ENCODE assay signal across 8 cellular contexts in the genomic region with DNA sequence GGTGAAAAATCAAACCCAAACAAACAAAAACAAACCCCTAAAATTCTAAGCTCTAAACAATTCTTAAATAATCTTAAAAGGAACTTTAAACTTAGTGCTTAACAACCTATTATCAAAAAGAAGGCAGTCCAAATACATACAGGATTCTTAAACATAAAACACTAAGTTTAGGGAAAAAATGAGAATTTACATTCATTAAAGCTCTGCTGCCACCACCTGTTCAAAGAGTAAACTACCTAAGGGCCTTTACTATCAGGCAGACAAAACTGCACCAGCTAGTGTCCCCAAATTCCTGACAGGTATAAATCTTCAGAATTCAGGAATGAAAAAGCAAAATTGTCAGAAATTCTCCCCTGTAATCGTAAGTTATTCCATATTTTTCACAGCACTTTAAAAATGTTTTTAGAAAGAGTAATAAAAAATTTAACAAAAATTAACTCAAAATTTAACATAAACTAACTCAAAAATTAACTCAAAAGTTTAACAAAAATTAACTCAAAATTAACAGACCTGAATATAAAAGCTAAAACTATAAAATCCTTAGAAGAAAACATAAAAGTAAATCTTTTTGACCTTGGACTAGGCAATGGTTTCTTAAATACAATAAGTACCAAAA. TPM values are rescaled to one million over a fixed set of nuclear protein-coding genes. Genes with fewer than 3 reads are reported as not detected.
DNase-seq lines count a peak whose midpoint lies in the region; ATAC-seq and TF ChIP-seq lines count a peak whose summit lies in the region.

No MANE protein-coding gene starts in this region.

- no peak for TF ChIP-seq EP300 in gastroesophageal sphincter (IDR thresholded peaks at IDR 0.05)
- TF ChIP-seq EP300 in tibial nerve (IDR thresholded peaks at IDR 0.05), result no peak
- no peak for TF ChIP-seq EP300 in suprapubic skin (IDR thresholded peaks at IDR 0.05)

- no peak for TF ChIP-seq POLR2A in gastroesophageal sphincter (IDR thresholded peaks at IDR 0.05)
- TF ChIP-seq POLR2A in tibial nerve (IDR thresholded peaks at IDR 0.05), result no peak
- TF ChIP-seq POLR2A in suprapubic skin (IDR thresholded peaks at IDR 0.05), result no peak

- TF ChIP-seq CTCF in gastroesophageal sphincter (IDR thresholded peaks at IDR 0.05) (peak; percentile 9 to 51 (median 24)), tibial nerve (IDR thresholded peaks at IDR 0.05) (peak in 3 of 5 experiments; percentile 13 to 33 (median 26)), suprapubic skin (IDR thresholded peaks at IDR 0.05) (no peak)

- ATAC-seq in gastroesophageal sphincter, result no peak

- H3K4me3 ChIP-seq in gastroesophageal sphincter (no peak overlapping the region), tibial nerve (no peak overlapping the region), suprapubic skin (no peak overlapping the region)

- H3K27me3 ChIP-seq in gastroesophageal sphincter (no peaks in the 10 kb centered on the region), tibial nerve (no peaks in the 10 kb centered on the region), suprapubic skin (no peaks in the 10 kb centered on the region)

- H3K27ac ChIP-seq in gastroesophageal sphincter (no peak overlapping the region), tibial nerve (no peak overlapping the region), suprapubic skin (no peak overlapping the region)

- DNase-seq in COLO829 (ENCODE audit: low spot score), result peak; percentile 6
- DNase-seq in H4 (ENCODE audit: low spot score), result peak; percentile 13
- peak; percentile 29 for DNase-seq in SK-N-DZ (ENCODE audit: low spot score)
- no peak for DNase-seq in tibial nerve (ENCODE audit: low spot score in 2 of 2)
- DNase-seq in NCI-H524 treated with DMSO at 0.1 percent for 48 hours (lab: John Stamatoyannopoulos, UW), result no peak
- no peak for DNase-seq in suprapubic skin (ENCODE audit: low spot score in 2 of 2)
- no peak for DNase-seq in MV-4-11 (lab: John Stamatoyannopoulos, UW)

- no peaks in the 10 kb centered on the region for H3K9me3 ChIP-seq in gastroesophageal sphincter
- no peaks in the 10 kb centered on the region for H3K9me3 ChIP-seq in tibial nerve
- H3K9me3 ChIP-seq in suprapubic skin, result no peaks in the 10 kb centered on the region

- WGBS in gastroesophageal sphincter (ENCODE audit: low coverage in 1 of 2), 2 donors, result 75 to 80% methylated on average over 1 of the region's 1 CpG
- 79 to 82% methylated on average over 1 of the region's 1 CpG for WGBS in tibial nerve, 2 donors
- WGBS in suprapubic skin, result 85% methylated on average over 1 of the region's 1 CpG

- H3K36me3 ChIP-seq in gastroesophageal sphincter (peaks cover 0 to 12% of the 10 kb centered on the region in 2 donors), tibial nerve (peaks cover 0 to 7% (median 0%) of the 10 kb centered on the region in 3 donors), suprapubic skin (peaks cover 5% of the 10 kb centered on the region)

- H3K4me1 ChIP-seq in gastroesophageal sphincter, result peaks cover 0 to 9% (median 0%) of the 10 kb centered on the region in 3 donors
- peaks cover 0 to 9% (median 0%) of the 10 kb centered on the region in 4 donors for H3K4me1 ChIP-seq in tibial nerve
- H3K4me1 ChIP-seq in suprapubic skin, result no peaks in the 10 kb centered on the region

RNA-seq across cellular contexts. Expression of a gene that starts 55.1 kb away (rescaled TPM):
- 9.5 and 11.0 TPM in 2 replicates for total RNA-seq in H4 (2014; rRNA removed; shearing (Covaris generic))
- polyA plus RNA-seq in SK-N-DZ (2014; cell fraction: cytosol; rRNA removed), result 8.5 and 9.3 TPM in 2 replicates
- polyA plus RNA-seq in SK-N-DZ (2014; cell fraction: nucleus; rRNA removed), result 4.5 and 4.6 TPM in 2 replicates
- total RNA-seq in gastroesophageal sphincter, result 10 to 100 TPM; 32.8 to 49.2 (median 37.3) TPM
- 10 to 100 TPM; 29.4 to 33.3 (median 31.7) TPM for total RNA-seq in tibial nerve
- 10 to 100 TPM; 23.7 to 46.2 (median 36.4) TPM for total RNA-seq in suprapubic skin

Comparison
In these comparisons a context has a peak if more than half of its experiments do, and no peak if none do; other contexts are left out.
1. DNase-seq: peak in COLO829 (single experiment), H4 (single experiment) and SK-N-DZ (single experiment); none in tibial nerve (0 of 2), NCI-H524 treated with DMSO at 0.1 percent for 48 hours (single experiment), suprapubic skin (0 of 2) and MV-4-11 (single experiment).
2. CTCF ChIP-seq: peak in gastroesophageal sphincter (4 of 4) and tibial nerve (3 of 5); none in suprapubic skin (0 of 2).